ENCODE assay signal across 12 cellular contexts in the genomic region with DNA sequence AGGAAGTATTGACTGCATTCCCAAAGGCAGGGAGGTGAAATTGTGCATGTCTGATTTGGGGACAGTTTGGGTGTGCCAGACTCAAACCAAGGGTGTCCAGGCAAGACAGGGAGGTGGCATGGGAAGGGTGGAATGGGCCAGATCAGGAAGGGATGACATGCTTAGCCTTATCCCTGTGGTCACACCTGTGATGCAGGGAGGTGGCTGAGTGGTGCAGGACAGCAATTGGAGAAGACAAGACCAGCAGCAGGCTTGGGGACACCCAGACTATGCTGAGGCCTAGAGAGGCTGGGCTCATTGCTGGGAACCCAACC. TPM values are rescaled to one million over a fixed set of nuclear protein-coding genes. Genes with fewer than 3 reads are reported as not detected.
DNase-seq lines count a peak whose midpoint lies in the region; ATAC-seq, FAIRE-seq and TF ChIP-seq lines count a peak whose summit lies in the region.
"Had no signal": no experiment of that assay in that cellular context is flagged by ENCODE, and none has a peak within 500 bp of the region (broad histone marks: within the 10 kb centered on the region; RNA-seq: fewer than 3 reads in every experiment).

No MANE protein-coding gene starts in this region.

- H3K4me3 ChIP-seq in GM12878 (no peak overlapping the region), gastrocnemius medialis (no peak overlapping the region)

- H3K4me1 ChIP-seq in GM12878 (ENCODE audit: control insufficient read depth, insufficient read depth, low read length) (peaks cover 12% of the 10 kb centered on the region), gastrocnemius medialis (peaks cover 17 to 29% of the 10 kb centered on the region in 2 donors)

- intact Hi-C loops in Calu3 (cut with micrococcal nuclease; ENCODE audit: unreplicated experiment): no loop called here
- intact Hi-C loops in GM12878 (cut with micrococcal nuclease; ENCODE audit: unreplicated experiment): no loop called here
- intact Hi-C loops in gastrocnemius medialis (cut with DNase I; ENCODE audit: low total_unique reads): no loop called here

- BruUV-seq in Calu3 (replicated peaks; lab: Mats Ljungman, UMichigan): no TSS peak
- no TSS peak for BruUV-seq in GM12878 (replicated peaks; lab: Mats Ljungman, UMichigan)

- H3K4me3 Mint-ChIP-seq in Calu3 (ENCODE audit: low read depth, unreplicated experiment) (peak overlapping the region; percentile 65), nephron progenitor cell (peak overlapping the region; percentile 62)
- H3K4me3 Mint-ChIP-seq: stimulated activated memory B cell treated with anti-CD40 and anti-IgM and Interleukin-4, amounts not matched to agents 10 μg/mL and 1 μg/mL and 100 μg/mL, for 72 hours had no signal

- no peak overlapping the region for H2AFZ ChIP-seq in GM12878 (ENCODE audit: control insufficient read depth, low read depth, low read length)

- no peak overlapping the region for H3K9ac ChIP-seq in GM12878 (ENCODE audit: control insufficient read depth, insufficient read depth, low read length)

- H3K36me3 Mint-ChIP-seq in Calu3 (ENCODE audit: insufficient read depth, unreplicated experiment) (no peaks in the 10 kb centered on the region), nephron progenitor cell (ENCODE audit: low read depth) (no peaks in the 10 kb centered on the region)
- H3K36me3 Mint-ChIP-seq: stimulated activated memory B cell treated with anti-CD40 and anti-IgM and Interleukin-4, amounts not matched to agents 10 μg/mL and 1 μg/mL and 100 μg/mL, for 72 hours had no signal

- in situ Hi-C loops in GM12878 (cut with MboI) (no loop called here), gastrocnemius medialis (cut with MboI; ENCODE audit: low sequenced_read_pairs in 4 of 4) (loop anchor here in 3 of 4 donors (5.0 to 10.0 kb wide), 2 partner anchors 47 to 50 kb away; no protein-coding TSS in a partner anchor)

- H3K9me3 ChIP-seq in GM12878 (replicated peaks; ENCODE audit: control insufficient read depth, insufficient read depth, low read length): no peaks in the 10 kb centered on the region
- H3K9me3 ChIP-seq in gastrocnemius medialis: no peaks in the 10 kb centered on the region
- H3K9me3 ChIP-seq: left lung had no signal

- H3K27me3 ChIP-seq in GM12878 (replicated peaks in 1 of 2; ENCODE audit: control insufficient read depth in 2 of 2, insufficient read depth in 2 of 2, low read length in 1 of 2): peaks cover 10 to 18% of the 10 kb centered on the region in 2 experiments; a peak in 3 of 4 replicates
- no peaks in the 10 kb centered on the region for H3K27me3 ChIP-seq in gastrocnemius medialis

- H3K79me2 ChIP-seq in GM12878 (ENCODE audit: control insufficient read depth, insufficient read depth, low read length): no peaks in the 10 kb centered on the region

- SMC1A ChIA-PET in GM12878 (lab: Charles Lee; ENCODE audit: uncharacterized antibody, unreplicated experiment): no interaction called here

- H3K27me3 Mint-ChIP-seq in Calu3 (ENCODE audit: unreplicated experiment) (peaks cover 45% of the 10 kb centered on the region), nephron progenitor cell (ENCODE audit: low read depth, poor library complexity) (peaks cover 63% of the 10 kb centered on the region)

- peak overlapping the region; percentile 30 for H3K27ac ChIP-seq in 22Rv1
- H3K27ac ChIP-seq in GM12878 (ENCODE audit: control insufficient read depth, insufficient read depth): no peak overlapping the region
- H3K27ac ChIP-seq in gastrocnemius medialis: peak overlapping the region in 2 of 4 donors; percentile 59 to 64
- H3K27ac ChIP-seq: left lung had no signal

- TF ChIP-seq EP300 in GM12878 (IDR thresholded peaks at IDR 0.05; ENCODE audit: borderline replicate concordance in 1 of 2, control insufficient read depth in 1 of 2, low read depth in 2 of 2, low read length in 2 of 2): no peak

- H3K4me2 ChIP-seq in GM12878 (ENCODE audit: control insufficient read depth, insufficient read depth): no peak overlapping the region

- TF ChIP-seq CTCF in 22Rv1 (IDR thresholded peaks at IDR 0.05): no peak
- no peak for TF ChIP-seq CTCF in Calu3 (IDR thresholded peaks at IDR 0.05; ENCODE audit: unreplicated experiment)
- no peak for TF ChIP-seq CTCF in GM12878 (IDR thresholded peaks at IDR 0.05 in 2 of 3, conservative IDR thresholded peaks at IDR 0.05 in 1 of 3; ENCODE audit: control insufficient read depth in 2 of 3, extremely low read depth in 1 of 3, insufficient read depth in 1 of 3, low read depth in 3 of 3, low read length in 3 of 3)
- no peak for TF ChIP-seq CTCF in nephron progenitor cell (IDR thresholded peaks at IDR 0.05)
- no peak for TF ChIP-seq CTCF in gastrocnemius medialis (IDR thresholded peaks at IDR 0.05 in 4 of 5, conservative IDR thresholded peaks at IDR 0.05 in 1 of 5)

- no peak for FAIRE-seq in GM12878 (lab: Jason Lieb, UNC)

- POLR2A ChIA-PET in GM12878 (lab: Charles Lee): interaction anchor here (0.9 kb wide), 1 partner anchor 14 kb away, joined by 3 read pairs; no protein-coding TSS in a partner anchor

- H4K20me1 ChIP-seq in GM12878 (ENCODE audit: control insufficient read depth, insufficient read depth): no peaks in the 10 kb centered on the region; the same call in 1 of the 2 replicates

- TF ChIP-seq POLR2A in GM12878 (IDR thresholded peaks at IDR 0.05; ENCODE audit: low read depth, low read length) (no peak), gastrocnemius medialis (IDR thresholded peaks at IDR 0.05) (no peak)

- RAD21 ChIA-PET in GM12878 (lab: Charles Lee; ENCODE audit: unreplicated experiment): interaction anchor here (1.2 kb wide), 1 partner anchor 42 kb away, joined by 3 read pairs; no protein-coding TSS in a partner anchor

- no peak for DNase-seq in Calu3
- DNase-seq in GM12878 (ENCODE audit: low read depth, low spot score): no peak
- no peak for DNase-seq in nephron progenitor cell
- no peak for DNase-seq in gastrocnemius medialis
- DNase-seq in activated CD4-positive, CD25-positive, alpha-beta regulatory T cell (lab: John Stamatoyannopoulos, UW): no peak
- DNase-seq in HuH-7.5 (ENCODE audit: low spot score): no peak
- DNase-seq: left lung; SHP77 treated with DMSO at 0.1 percent for 48 hours; stimulated activated CD4-positive, alpha-beta T cell treated with anti-CD3 and anti-CD28 coated beads, Interleukin-2, amount 100 ng/mL, for 24 hours had no signal

- no peak for TF ChIP-seq RAD21 in GM12878 (IDR thresholded peaks at IDR 0.05; ENCODE audit: insufficient read depth, low read depth, low read length)

- CTCF ChIA-PET in Calu3 (lab: Charles Lee): no interaction called here
- CTCF ChIA-PET in GM12878 (lab: Yijun Ruan, JAX): interaction anchor here (0.8 kb wide), 1 partner anchor 82 kb away, joined by 3 read pairs; no protein-coding TSS in a partner anchor

- no peaks in the 10 kb centered on the region for H3K36me3 ChIP-seq in GM12878 (ENCODE audit: control insufficient read depth in 2 of 2, insufficient read depth in 2 of 2, low read length in 1 of 2)
- no peaks in the 10 kb centered on the region for H3K36me3 ChIP-seq in gastrocnemius medialis
- H3K36me3 ChIP-seq: left lung had no signal

- H3K4me1 Mint-ChIP-seq in Calu3 (ENCODE audit: low read depth, unreplicated experiment) (peaks cover 13% of the 10 kb centered on the region), nephron progenitor cell (peaks cover 67% of the 10 kb centered on the region)

- no peak for ATAC-seq in GM12878
- ATAC-seq in GM21360 (IDR thresholded peaks at IDR 0.05; ENCODE audit: unreplicated experiment): no peak
- no peak for ATAC-seq in gastrocnemius medialis

- H3K27ac Mint-ChIP-seq in Calu3 (ENCODE audit: unreplicated experiment) (no peak overlapping the region), nephron progenitor cell (no peak overlapping the region)
- H3K27ac Mint-ChIP-seq: stimulated activated memory B cell treated with anti-CD40 and anti-IgM and Interleukin-4, amounts not matched to agents 10 μg/mL and 1 μg/mL and 100 μg/mL, for 72 hours had no signal

- H3K9me3 Mint-ChIP-seq in Calu3 (ENCODE audit: low read depth, unreplicated experiment) (no peaks in the 10 kb centered on the region), nephron progenitor cell (no peaks in the 10 kb centered on the region)
- H3K9me3 Mint-ChIP-seq: stimulated activated memory B cell treated with anti-CD40 and anti-IgM and Interleukin-4, amounts not matched to agents 10 μg/mL and 1 μg/mL and 100 μg/mL, for 72 hours had no signal

TF ChIP-seq in GM12878, 131 proteins besides CTCF, POLR2A, EP300 and RAD21:
- TF ChIP-seq LARP7 (IDR thresholded peaks at IDR 0.05): 0 out of 2 replicates have a peak, but pooled peaks have one; percentile 16
- no peak for TF ChIP-seq HDAC2 (IDR thresholded peaks at IDR 0.05)

RNA-seq across cellular contexts. Expression of gene FOXO6, which starts 4.0 kb away (rescaled TPM):
- total RNA-seq in Calu3 (2022) (0.47 and 1.0 TPM in 2 replicates), GM12878 (2014; rRNA removed) (not detected in 2 replicates), GM12878 (2014; rRNA removed; fragmentation: Illumina TruSeq; extraction: Trizol) (not detected in 2 replicates), GM12878 (2021) (0.13 TPM in 1 of 2 replicates, not detected in the other), gastrocnemius medialis (1 to 10 TPM in 2 of 4 donors, under 1 TPM in 2; 0.20 to 3.9 (median 0.94) TPM)
- 3.1 and 4.2 TPM in 2 replicates for total RNA-seq in GM12878 (2013; cell fraction: nucleolus; rRNA removed)
- not detected for polyA plus RNA-seq in GM12878 (2011; ENCODE audit: low read depth)
- polyA plus RNA-seq in GM12878 (2011; rRNA removed) (0.09 and 0.37 TPM in 2 replicates), GM12878 (2014; fragmentation: Illumina TruSeq; extraction: Trizol) (not detected in 2 replicates), GM12878 (2014; fragmentation: Nextera tagmentation; extraction: Ambion mirVana) (not detected), GM12878 (2014; rRNA removed) (0.05 TPM in 1 of 2 replicates, not detected in the other), GM12878 (2016; fragmentation: Nextera tagmentation; extraction: Ambion mirVana) (not detected)
- 0.18 and 0.25 TPM in 2 replicates for polyA plus RNA-seq in GM12878 (2011; cell fraction: cytosol; rRNA removed)
- polyA plus RNA-seq in GM12878 (2011; cell fraction: nucleus; rRNA removed): 0.57 and 0.67 TPM in 2 replicates
- 0.05 and 0.07 TPM in 2 replicates for polyA plus RNA-seq in GM12878 (2012)
- polyA minus RNA-seq in GM12878 (2011; rRNA and poly(A)+ RNA removed): 0.10 and 0.15 TPM in 2 replicates
- polyA minus RNA-seq in GM12878 (2011; cell fraction: cytosol; rRNA and poly(A)+ RNA removed): 0.67 TPM in 1 of 2 replicates, not detected in the other
- polyA minus RNA-seq in GM12878 (2011; cell fraction: nucleus; rRNA and poly(A)+ RNA removed): 0.48 and 1.1 TPM in 2 replicates
